ENCODE assay signal across 1 cellular context in the genomic region with DNA sequence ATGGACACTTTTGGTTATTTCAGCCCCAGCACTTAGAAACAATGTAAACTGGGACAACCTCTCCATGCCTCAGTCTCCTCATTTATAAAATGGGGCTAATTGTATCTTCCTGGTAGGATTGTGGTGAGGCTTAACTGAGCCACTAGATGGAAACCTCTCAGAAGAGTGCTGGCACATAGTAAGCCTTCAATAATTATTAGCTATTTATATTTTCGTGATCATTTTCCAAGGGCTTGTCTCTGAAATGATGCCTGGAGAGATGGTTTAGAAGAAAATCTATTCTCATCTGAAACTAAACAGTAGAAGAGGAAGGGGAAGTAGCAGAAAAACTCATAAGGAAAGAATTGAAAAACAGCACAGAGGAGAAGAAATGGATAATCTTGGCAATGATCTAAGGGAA.
TF ChIP-seq lines count a peak whose summit lies in the region.

No MANE protein-coding gene starts in this region.

TF ChIP-seq in WTC11, 78 proteins besides CTCF, POLR2A, EP300 and RAD21 (continued from another document):
- TF ChIP-seq, protein P1, sequence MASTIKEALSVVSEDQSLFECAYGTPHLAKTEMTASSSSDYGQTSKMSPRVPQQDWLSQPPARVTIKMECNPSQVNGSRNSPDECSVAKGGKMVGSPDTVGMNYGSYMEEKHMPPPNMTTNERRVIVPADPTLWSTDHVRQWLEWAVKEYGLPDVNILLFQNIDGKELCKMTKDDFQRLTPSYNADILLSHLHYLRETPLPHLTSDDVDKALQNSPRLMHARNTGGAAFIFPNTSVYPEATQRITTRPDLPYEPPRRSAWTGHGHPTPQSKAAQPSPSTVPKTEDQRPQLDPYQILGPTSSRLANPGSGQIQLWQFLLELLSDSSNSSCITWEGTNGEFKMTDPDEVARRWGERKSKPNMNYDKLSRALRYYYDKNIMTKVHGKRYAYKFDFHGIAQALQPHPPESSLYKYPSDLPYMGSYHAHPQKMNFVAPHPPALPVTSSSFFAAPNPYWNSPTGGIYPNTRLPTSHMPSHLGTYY (CRISPR knock-in tag; IDR thresholded peaks at IDR 0.05): no peak
- TF ChIP-seq FOXK1 (CRISPR knock-in tag; IDR thresholded peaks at IDR 0.05) (no peak), NFYB (CRISPR knock-in tag; conservative IDR thresholded peaks at IDR 0.05; ENCODE audit: low read depth) (no peak), CREB1 (CRISPR knock-in tag; IDR thresholded peaks at IDR 0.05) (no peak), NFE2L1 (CRISPR knock-in tag; IDR thresholded peaks at IDR 0.05) (no peak)
- TF ChIP-seq, protein P2, sequence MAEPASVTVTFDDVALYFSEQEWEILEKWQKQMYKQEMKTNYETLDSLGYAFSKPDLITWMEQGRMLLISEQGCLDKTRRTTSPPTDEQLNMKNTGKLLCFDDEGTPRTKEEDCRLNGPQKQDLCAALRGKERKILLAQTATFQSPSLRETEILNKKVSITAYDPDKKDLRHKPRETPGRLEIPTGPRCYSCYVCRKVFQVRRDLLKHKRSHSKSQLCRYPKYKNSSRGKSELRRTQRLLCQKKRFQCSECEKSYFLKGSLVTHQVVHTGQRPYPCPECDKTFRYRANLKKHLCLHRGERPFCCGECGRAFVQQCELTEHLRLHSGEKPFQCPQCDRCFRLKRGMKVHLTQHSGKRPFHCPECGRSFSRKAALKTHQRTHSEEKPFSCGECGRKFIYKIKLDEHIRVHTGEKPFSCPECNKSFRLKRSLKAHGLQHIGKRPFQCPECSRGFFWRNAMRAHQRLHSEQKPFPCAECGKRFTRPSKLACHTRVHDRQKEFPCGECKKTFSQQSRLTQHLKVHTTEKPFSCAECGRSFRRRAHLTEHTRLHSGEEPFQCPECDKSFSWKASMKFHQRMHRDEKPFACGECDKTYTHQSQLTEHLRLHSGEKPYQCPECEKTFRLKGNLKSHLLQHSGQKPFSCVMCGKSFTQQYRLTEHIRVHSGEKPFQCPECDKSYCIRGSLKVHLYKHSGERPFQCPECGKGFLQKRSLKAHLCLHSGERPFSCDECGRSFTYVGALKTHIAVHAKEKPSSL (CRISPR knock-in tag; conservative IDR thresholded peaks at IDR 0.05): no peak
